8 cellular contexts compared by ENCODE assay signal in genomic region chr10:88974446-88975376, GRCh38. TPM values are rescaled to one million over a fixed set of nuclear protein-coding genes. Genes with fewer than 3 reads are reported as not detected.
DNase-seq lines count a peak whose midpoint lies in the region; ATAC-seq, FAIRE-seq and TF ChIP-seq lines count a peak whose summit lies in the region.

No MANE protein-coding gene starts in this region.

- no peaks in the 10 kb centered on the region for H3K27me3 Mint-ChIP-seq in activated CD8-positive, alpha-beta T cell treated with anti-CD3 and anti-CD28 coated beads, Interleukin-2, amount 10 ng/mL, durations not matched to agents 7 days and 5 days (ENCODE audit: low read depth)

- TF ChIP-seq CTCF in tibial artery (IDR thresholded peaks at IDR 0.05), result no peak

- no peaks in the 10 kb centered on the region for H3K9me3 ChIP-seq in tibial artery

- H3K36me3 ChIP-seq in tibial artery, result no peaks in the 10 kb centered on the region

- H3K4me1 ChIP-seq in tibial artery, result peaks cover 0 to 79% (median 38%) of the 10 kb centered on the region in 4 donors

- H3K9me3 Mint-ChIP-seq in activated CD8-positive, alpha-beta T cell treated with anti-CD3 and anti-CD28 coated beads, Interleukin-2, amount 10 ng/mL, durations not matched to agents 7 days and 5 days (ENCODE audit: insufficient read depth), result no peaks in the 10 kb centered on the region

- peaks cover 8% of the 10 kb centered on the region for H3K36me3 Mint-ChIP-seq in activated CD8-positive, alpha-beta T cell treated with anti-CD3 and anti-CD28 coated beads, Interleukin-2, amount 10 ng/mL, durations not matched to agents 7 days and 5 days (ENCODE audit: low read depth)

- DNase-seq in Right ventricle myocardium superior, result no peak
- DNase-seq in cardiac septum (ENCODE audit: low spot score), result no peak
- DNase-seq in activated CD8-positive, alpha-beta T cell treated with anti-CD3 and anti-CD28 coated beads, Interleukin-2, amount 10 ng/mL, durations not matched to agents 7 days and 5 days, result no peak
- DNase-seq in tibial artery, result no peak
- DNase-seq in NCI-H2196 treated with DMSO at 0.1 percent for 48 hours (lab: John Stamatoyannopoulos, UW; ENCODE audit: unreplicated experiment), result no peak
- DNase-seq in nucleus accumbens (lab: John Stamatoyannopoulos, UW), result no peak
- no peak for DNase-seq in HuH-7.5 (ENCODE audit: low spot score)

- peak overlapping the region; percentile 88 for H3K4me3 Mint-ChIP-seq in activated CD8-positive, alpha-beta T cell treated with anti-CD3 and anti-CD28 coated beads, Interleukin-2, amount 10 ng/mL, durations not matched to agents 7 days and 5 days

- CTCF ChIA-PET in activated CD8-positive, alpha-beta T cell treated with anti-CD3 and anti-CD28 coated beads, Interleukin-2, amount 10 ng/mL, durations not matched to agents 7 days and 5 days (lab: Charles Lee), result interaction anchor here (0.9 to 1.6 kb wide), 5 partner anchors 13 to 41 kb away, joined by 3 to 7 read pairs (median 4); partner anchors contain the start of gene FAS

- FAIRE-seq in islet of Langerhans (lab: Jason Lieb, UNC), result peak; percentile 91

- peaks cover 27% of the 10 kb centered on the region for H3K4me1 Mint-ChIP-seq in activated CD8-positive, alpha-beta T cell treated with anti-CD3 and anti-CD28 coated beads, Interleukin-2, amount 10 ng/mL, durations not matched to agents 7 days and 5 days (ENCODE audit: low read depth)

- POLR2A ChIA-PET in activated CD8-positive, alpha-beta T cell treated with anti-CD3 and anti-CD28 coated beads, Interleukin-2, amount 10 ng/mL, durations not matched to agents 7 days and 5 days (lab: Charles Lee), result interaction anchor here (1.0 to 3.3 kb wide), 2 partner anchors 12 to 16 kb away, joined by 3 to 22 read pairs; partner anchors contain the start of gene FAS

- H3K27me3 ChIP-seq in tibial artery, result no peaks in the 10 kb centered on the region

- peak; percentile 30 for ATAC-seq in Right ventricle myocardium superior (ENCODE audit: poor library complexity)
- ATAC-seq in activated CD8-positive, alpha-beta T cell treated with anti-CD3 and anti-CD28 coated beads, Interleukin-2, amount 10 ng/mL, durations not matched to agents 7 days and 5 days, result peak; percentile 79

- intact Hi-C loops in Right ventricle myocardium superior (cut with DNase I), result no loop called here
- intact Hi-C loops in cardiac septum (cut with DNase I), result no loop called here
- intact Hi-C loops in tibial artery (cut with DNase I; ENCODE audit: low total_unique reads), result no loop called here

- H3K27ac ChIP-seq in tibial artery, result peak overlapping the region; percentile 68 to 81

- H3K4me3 ChIP-seq in tibial artery, result peak overlapping the region; percentile 38 to 47

- peak overlapping the region; percentile 90 for H3K27ac Mint-ChIP-seq in activated CD8-positive, alpha-beta T cell treated with anti-CD3 and anti-CD28 coated beads, Interleukin-2, amount 10 ng/mL, durations not matched to agents 7 days and 5 days

RNA-seq across cellular contexts. Expression of gene FAS, which starts 15.9 kb away (rescaled TPM):
- total RNA-seq in Right ventricle myocardium superior, result 3.8 TPM
- total RNA-seq in cardiac septum, result 5.1 TPM
- 10 to 100 TPM; 58.5 to 62.6 TPM for total RNA-seq in activated CD8-positive, alpha-beta T cell treated with anti-CD3 and anti-CD28 coated beads, Interleukin-2, amount 10 ng/mL, durations not matched to agents 7 days and 5 days

RNA-seq across cellular contexts. Expression of gene ACTA2, which starts 22.1 kb away (rescaled TPM):
- total RNA-seq in Right ventricle myocardium superior, result 74.5 TPM
- total RNA-seq in cardiac septum, result 162 TPM
- total RNA-seq in activated CD8-positive, alpha-beta T cell treated with anti-CD3 and anti-CD28 coated beads, Interleukin-2, amount 10 ng/mL, durations not matched to agents 7 days and 5 days, result 10 to 100 TPM; 12.9 to 15.0 TPM
